In genomic region chr18:8341481-8342230, GRCh38 we compare ENCODE assay signal across 12 cellular contexts.
DNase-seq lines count a peak whose midpoint lies in the region; ATAC-seq, FAIRE-seq and TF ChIP-seq lines count a peak whose summit lies in the region.
"Had no signal": no experiment of that assay in that cellular context is flagged by ENCODE, and none has a peak within 500 bp of the region (broad histone marks: within the 10 kb centered on the region; RNA-seq: fewer than 3 reads in every experiment).

No MANE protein-coding gene starts in this region.

- FAIRE-seq in GM12892 (lab: Jason Lieb, UNC) = no peak

- H3K9me3 ChIP-seq in body of pancreas (no peaks in the 10 kb centered on the region), stomach (no peaks in the 10 kb centered on the region), transverse colon (no peaks in the 10 kb centered on the region)

- 21 to 26% methylated on average over 6 of the region's 6 CpGs for WGBS in body of pancreas, 2 donors
- 17 to 38% (median 22%) methylated on average over 6 of the region's 6 CpGs for WGBS in stomach, 5 donors
- WGBS in transverse colon (ENCODE audit: low coverage in 1 of 2), 2 donors = 59 to 61% methylated on average over 3 to 6 of the region's 6 CpGs

- no peaks in the 10 kb centered on the region for H3K27me3 ChIP-seq in body of pancreas
- no peaks in the 10 kb centered on the region for H3K27me3 ChIP-seq in stomach
- no peaks in the 10 kb centered on the region for H3K27me3 ChIP-seq in transverse colon

- DNase-seq in HCEC 1CT (peak; percentile 57), body of pancreas (peak; percentile 54 to 66 (median 61)), islet precursor cell (peak; percentile 67), stomach (peak; percentile 60), NCI-H1092 (lab: John Stamatoyannopoulos, UW) (no peak), GM12892 (ENCODE audit: insufficient read length) (no peak), transverse colon (no peak)
- DNase-seq: DMS 273 treated with DMSO at 0.1 percent for 48 hours; natural killer cell; NCI-H2029 treated with DMSO at 0.1 percent for 48 hours; stimulated activated CD4-positive, alpha-beta T cell treated with anti-CD3 and anti-CD28 coated beads, Interleukin-4, amount 100 ng/mL, for 1 hour had no signal

- TF ChIP-seq CTCF in body of pancreas (IDR thresholded peaks at IDR 0.05) (no peak), stomach (IDR thresholded peaks at IDR 0.05) (no peak), transverse colon (IDR thresholded peaks at IDR 0.05) (no peak)

- intact Hi-C loops in body of pancreas (cut with DNase I) (no loop called here), stomach (cut with DNase I; ENCODE audit: low total_unique reads) (no loop called here), transverse colon (cut with DNase I; ENCODE audit: low total_unique reads) (no loop called here)

- peak; percentile 98 for ATAC-seq in body of pancreas
- ATAC-seq: Panc1 had no signal

- H3K27ac ChIP-seq in body of pancreas = peak overlapping the region; percentile 74 to 84 (median 80)
- peak overlapping the region; percentile 55 to 71 (median 67) for H3K27ac ChIP-seq in stomach
- no peak overlapping the region for H3K27ac ChIP-seq in transverse colon

- peaks cover 38% of the 10 kb centered on the region for H3K4me1 ChIP-seq in body of pancreas
- peaks cover 13 to 50% (median 40%) of the 10 kb centered on the region in 4 donors for H3K4me1 ChIP-seq in stomach
- H3K4me1 ChIP-seq in transverse colon = peaks cover 0 to 6% (median 0%) of the 10 kb centered on the region in 4 donors

- H3K36me3 ChIP-seq in body of pancreas (replicated peaks in 1 of 2; ENCODE audit: insufficient read depth in 1 of 2, low read depth in 2 of 2) (no peaks in the 10 kb centered on the region), stomach (peaks cover 0 to 8% (median 2%) of the 10 kb centered on the region in 4 donors), transverse colon (no peaks in the 10 kb centered on the region)

- in situ Hi-C loops in transverse colon (cut with MboI; ENCODE audit: low pct_ligation_motif_present in 1 of 4, low pct_unique_long_range_greater_than_20kb in 1 of 4, low sequenced_read_pairs in 3 of 4) = no loop called here

- TF ChIP-seq EP300 in stomach (IDR thresholded peaks at IDR 0.05) (no peak), transverse colon (IDR thresholded peaks at IDR 0.05; ENCODE audit: low read depth) (no peak)

- TF ChIP-seq POLR2A in body of pancreas (IDR thresholded peaks at IDR 0.05) (peak in 1 of 3 donors; percentile 30), stomach (IDR thresholded peaks at IDR 0.05) (no peak), GM12892 (IDR thresholded peaks at IDR 0.05; ENCODE audit: low read depth, low read length) (no peak), transverse colon (IDR thresholded peaks at IDR 0.05) (no peak)

- H3K4me3 ChIP-seq in body of pancreas = no peak overlapping the region
- no peak overlapping the region for H3K4me3 ChIP-seq in stomach
- no peak overlapping the region for H3K4me3 ChIP-seq in transverse colon

Comparison
In these comparisons a context has a peak if more than half of its experiments do, and no peak if none do; other contexts are left out.
1. DNase-seq: peak in HCEC 1CT (single experiment), body of pancreas (4 of 4), islet precursor cell (single experiment) and stomach (single experiment); none in NCI-H1092 (single experiment), GM12892 (single experiment) and transverse colon (single experiment).
2. H3K27ac ChIP-seq: peak in body of pancreas (4 of 4) and stomach (5 of 5); none in transverse colon (0 of 4).